19 cellular contexts compared by ENCODE assay signal in genomic region chr7:17624379-17624778, GRCh38.
"Had no signal": no experiment of that assay in that cellular context is flagged by ENCODE, and none has a peak within 500 bp of the region (broad histone marks: within the 10 kb centered on the region; RNA-seq: fewer than 3 reads in every experiment).

No MANE protein-coding gene starts in this region.

- H3K27ac Mint-ChIP-seq: activated naive CD4-positive, alpha-beta T cell treated with anti-CD3 and anti-CD28 coated beads, Interleukin-2, amount 10 ng/mL, durations not matched to agents 7 days and 5 days; activated naive CD8-positive, alpha-beta T cell treated with anti-CD3 and anti-CD28 coated beads, Interleukin-2, amount 50 U/mL, for 24 hours; immature natural killer cell; naive thymus-derived CD8-positive, alpha-beta T cell; stimulated activated naive CD8-positive, alpha-beta T cell treated with anti-CD3 and anti-CD28 coated beads, Interleukin-15, Interleukin-2, amounts not matched to agents 100 ng/mL and 50 ng/mL, for 24 hours; T-helper 17 cell had no signal

- H3K27me3 Mint-ChIP-seq: activated naive CD4-positive, alpha-beta T cell treated with anti-CD3 and anti-CD28 coated beads, Interleukin-2, amount 10 ng/mL, durations not matched to agents 7 days and 5 days had no signal

- H3K27ac ChIP-seq: breast epithelium, neutrophil, transverse colon, uterus, VCaP had no signal

- H3K36me3 ChIP-seq: breast epithelium, neutrophil, transverse colon, uterus had no signal

- H3K27me3 ChIP-seq: breast epithelium, neutrophil, transverse colon, uterus had no signal

- H3K4me1 Mint-ChIP-seq: activated naive CD4-positive, alpha-beta T cell treated with anti-CD3 and anti-CD28 coated beads, Interleukin-2, amount 10 ng/mL, durations not matched to agents 7 days and 5 days; activated naive CD8-positive, alpha-beta T cell treated with anti-CD3 and anti-CD28 coated beads, Interleukin-2, amount 50 U/mL, for 24 hours; immature natural killer cell; naive thymus-derived CD8-positive, alpha-beta T cell; T-helper 17 cell had no signal

- H3K4me3 ChIP-seq: breast epithelium, transverse colon, uterus had no signal

- DNase-seq: activated CD4-positive, alpha-beta T cell treated with anti-CD3 and anti-CD28 coated beads, Interleukin-2, amount 50 U/mL, for 1 hour; activated CD4-positive, CD25-positive, alpha-beta regulatory T cell treated with anti-CD3 and anti-CD28 coated beads, Interleukin-2, amount 50 U/mL, for 72 hours; activated CD8-positive, alpha-beta memory T cell treated with anti-CD3 and anti-CD28 coated beads for 24 hours; activated CD8-positive, alpha-beta memory T cell treated with anti-CD3 and anti-CD28 coated beads, Interleukin-2, amount 50 U/mL, for 48 hours; activated effector memory CD4-positive, alpha-beta T cell treated with Interleukin-2 at 50 U/mL for 16 hours; activated naive CD4-positive, alpha-beta T cell treated with anti-CD3 and anti-CD28 coated beads, Interleukin-2, amount 10 ng/mL, durations not matched to agents 7 days and 5 days; activated naive CD8-positive, alpha-beta T cell treated with anti-CD3 and anti-CD28 coated beads, Interleukin-2, amount 50 U/mL, for 24 hours; activated T-cell treated with anti-CD3 and anti-CD28 coated beads, Interleukin-2, amount 50 U/mL, for 48 hours; aorta; cortex of kidney; immature natural killer cell; naive thymus-derived CD8-positive, alpha-beta T cell; T-helper 17 cell; transverse colon; uterus had no signal

- H3K4me3 Mint-ChIP-seq: activated naive CD4-positive, alpha-beta T cell treated with anti-CD3 and anti-CD28 coated beads, Interleukin-2, amount 10 ng/mL, durations not matched to agents 7 days and 5 days; activated naive CD8-positive, alpha-beta T cell treated with anti-CD3 and anti-CD28 coated beads, Interleukin-2, amount 50 U/mL, for 24 hours; immature natural killer cell; naive thymus-derived CD8-positive, alpha-beta T cell; stimulated activated naive CD8-positive, alpha-beta T cell treated with anti-CD3 and anti-CD28 coated beads, Interleukin-15, Interleukin-2, amounts not matched to agents 100 ng/mL and 50 ng/mL, for 24 hours; T-helper 17 cell had no signal

- H3K4me1 ChIP-seq: breast epithelium, transverse colon, uterus had no signal

- H3K36me3 Mint-ChIP-seq: activated naive CD4-positive, alpha-beta T cell treated with anti-CD3 and anti-CD28 coated beads, Interleukin-2, amount 10 ng/mL, durations not matched to agents 7 days and 5 days; immature natural killer cell; naive thymus-derived CD8-positive, alpha-beta T cell had no signal

- ATAC-seq: activated naive CD8-positive, alpha-beta T cell treated with anti-CD3 and anti-CD28 coated beads, Interleukin-2, amount 50 U/mL, for 24 hours; naive thymus-derived CD8-positive, alpha-beta T cell; T-helper 17 cell had no signal

- H3K9me3 ChIP-seq: breast epithelium, neutrophil, transverse colon, uterus had no signal

- H3K9me3 Mint-ChIP-seq: activated naive CD4-positive, alpha-beta T cell treated with anti-CD3 and anti-CD28 coated beads, Interleukin-2, amount 10 ng/mL, durations not matched to agents 7 days and 5 days; activated naive CD8-positive, alpha-beta T cell treated with anti-CD3 and anti-CD28 coated beads, Interleukin-2, amount 50 U/mL, for 24 hours; stimulated activated naive CD8-positive, alpha-beta T cell treated with anti-CD3 and anti-CD28 coated beads, Interleukin-15, Interleukin-2, amounts not matched to agents 100 ng/mL and 50 ng/mL, for 24 hours had no signal
